ENCODE assay signal across 18 cellular contexts in the genomic region with DNA sequence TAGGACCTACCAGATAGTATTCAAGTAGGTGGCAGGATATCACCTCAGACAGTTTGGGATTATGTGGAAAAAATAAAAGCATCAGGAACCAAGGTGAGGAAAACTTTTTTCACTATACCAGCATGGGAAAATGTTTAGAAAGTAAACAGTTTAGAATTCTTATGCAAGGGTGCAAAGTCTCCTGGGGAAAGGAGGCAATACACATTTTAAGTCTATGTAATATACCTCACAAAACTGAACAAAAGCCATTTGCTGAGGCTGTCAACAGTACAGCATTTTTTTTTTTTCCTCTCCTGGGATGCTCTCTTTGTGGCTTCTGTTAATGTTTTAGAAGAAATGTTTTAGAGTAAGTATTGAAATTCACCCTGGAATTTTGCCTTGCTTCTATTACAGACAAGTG.
DNase-seq lines count a peak whose midpoint lies in the region; ATAC-seq, FAIRE-seq and TF ChIP-seq lines count a peak whose summit lies in the region.
"Had no signal": no experiment of that assay in that cellular context is flagged by ENCODE, and none has a peak within 500 bp of the region (broad histone marks: within the 10 kb centered on the region; RNA-seq: fewer than 3 reads in every experiment).

No MANE protein-coding gene starts in this region.

- H3K36me3 ChIP-seq in GM12878 (ENCODE audit: control insufficient read depth in 2 of 2, insufficient read depth in 2 of 2, low read length in 1 of 2) (peaks cover 3 to 35% of the 10 kb centered on the region in 2 experiments), HepG2 (replicated peaks in 1 of 2; ENCODE audit: control insufficient read depth in 1 of 2, insufficient read depth in 2 of 2, low read length in 2 of 2) (peaks cover 27 to 67% of the 10 kb centered on the region in 2 experiments), neural cell (ENCODE audit: insufficient read depth, low read length) (peaks cover 12% of the 10 kb centered on the region)

- H3K79me2 ChIP-seq in GM12878 (ENCODE audit: control insufficient read depth, insufficient read depth, low read length): no peaks in the 10 kb centered on the region
- H3K79me2 ChIP-seq in HepG2 (ENCODE audit: insufficient read depth, low read length): no peaks in the 10 kb centered on the region
- H3K79me2 ChIP-seq in neural cell (replicated peaks; ENCODE audit: insufficient read depth, low read length): peaks cover 2% of the 10 kb centered on the region

- H4K20me1 ChIP-seq in GM12878 (ENCODE audit: control insufficient read depth, insufficient read depth) (no peaks in the 10 kb centered on the region), HepG2 (ENCODE audit: insufficient read depth, low read length) (no peaks in the 10 kb centered on the region), neural cell (ENCODE audit: insufficient read depth) (no peaks in the 10 kb centered on the region)

- H3K27me3 ChIP-seq in CD4-positive, alpha-beta T cell (ENCODE audit: control insufficient read depth, insufficient read depth, low read length): no peaks in the 10 kb centered on the region
- no peaks in the 10 kb centered on the region for H3K27me3 ChIP-seq in GM12878 (replicated peaks in 1 of 2; ENCODE audit: control insufficient read depth in 2 of 2, insufficient read depth in 2 of 2, low read length in 1 of 2)
- no peaks in the 10 kb centered on the region for H3K27me3 ChIP-seq in HepG2 (ENCODE audit: control insufficient read depth in 1 of 2, insufficient read depth in 2 of 2, low read length in 2 of 2)
- H3K27me3 ChIP-seq in neural cell (ENCODE audit: insufficient read depth, low read depth, low read length): no peaks in the 10 kb centered on the region
- H3K27me3 ChIP-seq: BLaER1 treated with 17β-estradiol and CSF1 and Interleukin-3, amounts not matched to agents 10 nM and 100 nM had no signal

- no peak overlapping the region for H3K4me3 ChIP-seq in GM12878
- no peak overlapping the region for H3K4me3 ChIP-seq in HepG2 (replicated peaks in 1 of 3; ENCODE audit: insufficient read depth in 1 of 3, low read depth in 2 of 3, low read length in 3 of 3)
- H3K4me3 ChIP-seq in neural cell (ENCODE audit: low read length): no peak overlapping the region
- H3K4me3 ChIP-seq: BLaER1 treated with 17β-estradiol and CSF1 and Interleukin-3, amounts not matched to agents 10 nM and 100 nM had no signal

- POLR2A ChIA-PET in CD4-positive, alpha-beta T cell (lab: Charles Lee): no interaction called here
- POLR2A ChIA-PET in GM12878 (lab: Charles Lee): interaction anchor here (1.2 kb wide), 1 partner anchor 17 kb away, joined by 3 read pairs; no protein-coding TSS in a partner anchor
- POLR2A ChIA-PET in HepG2 (lab: Yijun Ruan, JAX): no interaction called here

- H2AFZ ChIP-seq in GM12878 (ENCODE audit: control insufficient read depth, low read depth, low read length) (no peak overlapping the region), HepG2 (ENCODE audit: low read length) (no peak overlapping the region), neural cell (ENCODE audit: low read depth, low read length) (no peak overlapping the region)

- peaks cover 6% of the 10 kb centered on the region for H3K4me1 Mint-ChIP-seq in CD4-positive, alpha-beta T cell (ENCODE audit: low read depth)
- H3K4me1 Mint-ChIP-seq: B cell, H9 had no signal

- BruUV-seq in GM12878 (replicated peaks; lab: Mats Ljungman, UMichigan): no TSS peak
- no TSS peak for BruUV-seq in HepG2 (replicated peaks; lab: Mats Ljungman, UMichigan)

- peak overlapping the region; percentile 56 for H3K27ac Mint-ChIP-seq in CD4-positive, alpha-beta T cell
- H3K27ac Mint-ChIP-seq: B cell, H9 had no signal

- no peak for TF ChIP-seq CTCF in CD4-positive, alpha-beta T cell (IDR thresholded peaks at IDR 0.05)
- TF ChIP-seq CTCF in GM12878 (IDR thresholded peaks at IDR 0.05 in 2 of 3, conservative IDR thresholded peaks at IDR 0.05 in 1 of 3; ENCODE audit: control insufficient read depth in 2 of 3, extremely low read depth in 1 of 3, insufficient read depth in 1 of 3, low read depth in 3 of 3, low read length in 3 of 3): no peak
- TF ChIP-seq CTCF in HepG2 (CRISPR knock-in tag; IDR thresholded peaks at IDR 0.05): no peak
- no peak for TF ChIP-seq CTCF in neural cell (IDR thresholded peaks at IDR 0.05; ENCODE audit: poor library complexity, severe bottlenecking)

- H3K27me3 Mint-ChIP-seq in CD4-positive, alpha-beta T cell: no peaks in the 10 kb centered on the region
- H3K27me3 Mint-ChIP-seq: B cell; CD8-positive, alpha-beta memory T cell had no signal

- peaks cover 92% of the 10 kb centered on the region for H3K36me3 Mint-ChIP-seq in CD4-positive, alpha-beta T cell (ENCODE audit: low read depth)

- in situ Hi-C loops in GM12878 (cut with MboI) (no loop called here), HepG2 (cut with HindIII; ENCODE audit: extremely low pct_ligation_motif_present, low pct_unique_long_range_greater_than_20kb) (no loop called here)

- H3K9ac ChIP-seq in GM12878 (ENCODE audit: control insufficient read depth, insufficient read depth, low read length): no peak overlapping the region
- H3K9ac ChIP-seq in HepG2 (ENCODE audit: insufficient read depth, low read depth, low read length): no peak overlapping the region
- no peak overlapping the region for H3K9ac ChIP-seq in neural cell (ENCODE audit: low read length)
- H3K9ac ChIP-seq: BLaER1 treated with 17β-estradiol and CSF1 and Interleukin-3, amounts not matched to agents 10 nM and 100 nM had no signal

- FAIRE-seq in GM12878 (lab: Jason Lieb, UNC): peak; percentile 65
- FAIRE-seq in HepG2 (lab: Jason Lieb, UNC): no peak
- FAIRE-seq: GM12891, H1 had no signal

- no peak overlapping the region for H3K27ac ChIP-seq in CD4-positive, alpha-beta T cell (ENCODE audit: low read depth, low read length)
- H3K27ac ChIP-seq in GM12878 (ENCODE audit: control insufficient read depth, insufficient read depth) (no peak overlapping the region), HepG2 (ENCODE audit: extremely low read length, insufficient read depth, low read length) (peak overlapping the region; percentile 54), neural cell (ENCODE audit: low read length) (peak overlapping the region; percentile 11)
- H3K27ac ChIP-seq: BLaER1 treated with 17β-estradiol and CSF1 and Interleukin-3, amounts not matched to agents 10 nM and 100 nM had no signal

- H3K4me1 ChIP-seq in GM12878 (ENCODE audit: control insufficient read depth, insufficient read depth, low read length) (no peaks in the 10 kb centered on the region), HepG2 (ENCODE audit: insufficient read depth, low read length) (peaks cover 23% of the 10 kb centered on the region)
- H3K4me1 ChIP-seq: BLaER1 treated with 17β-estradiol and CSF1 and Interleukin-3, amounts not matched to agents 10 nM and 100 nM had no signal

- TF ChIP-seq EP300 in GM12878 (IDR thresholded peaks at IDR 0.05; ENCODE audit: borderline replicate concordance in 1 of 2, control insufficient read depth in 1 of 2, low read depth in 2 of 2, low read length in 2 of 2): no peak
- peak in 1 of 2 experiments; percentile 57; a peak in 1 of 4 replicates for TF ChIP-seq EP300 in HepG2 (IDR thresholded peaks at IDR 0.05; ENCODE audit: low read depth in 2 of 2, low read length in 2 of 2)
- TF ChIP-seq EP300 in HepG2 (CRISPR knock-in tag; IDR thresholded peaks at IDR 0.05; ENCODE audit: borderline replicate concordance): no peak
- TF ChIP-seq EP300 in neural cell (conservative IDR thresholded peaks at IDR 0.05; ENCODE audit: poor library complexity, severe bottlenecking): no peak

- H3F3A ChIP-seq in neural cell (ENCODE audit: insufficient read depth, low read length, poor library complexity, severe bottlenecking): no peaks in the 10 kb centered on the region

- TF ChIP-seq POLR2A in GM12878 (IDR thresholded peaks at IDR 0.05; ENCODE audit: low read depth, low read length) (no peak), HepG2 (IDR thresholded peaks at IDR 0.05; ENCODE audit: insufficient read depth in 1 of 2, low read depth in 2 of 2, low read length in 2 of 2) (no peak)

- H3K9me3 Mint-ChIP-seq in CD4-positive, alpha-beta T cell: no peaks in the 10 kb centered on the region
- H3K9me3 Mint-ChIP-seq: CD8-positive, alpha-beta memory T cell; H9 had no signal

- RAD21 ChIA-PET in GM12878 (lab: Charles Lee; ENCODE audit: unreplicated experiment): no interaction called here

- H3K9me2 ChIP-seq in neural cell (ENCODE audit: insufficient read depth, low read length): no peaks in the 10 kb centered on the region

- SMC1A ChIA-PET in GM12878 (lab: Charles Lee; ENCODE audit: uncharacterized antibody, unreplicated experiment): interaction anchor here (1.7 kb wide), 1 partner anchor 357 kb away, joined by 3 read pairs; no protein-coding TSS in a partner anchor

- CTCF ChIA-PET in CD4-positive, alpha-beta T cell (lab: Charles Lee): interaction anchor here (1.0 kb wide), 1 partner anchor 110 kb away, joined by 4 read pairs; no protein-coding TSS in a partner anchor
- CTCF ChIA-PET in GM12878 (lab: Yijun Ruan, JAX): interaction anchor here (1.4 to 2.3 kb wide), 2 partner anchors 55 to 111 kb away, joined by 3 to 6 read pairs; no protein-coding TSS in a partner anchor
- CTCF ChIA-PET in HepG2 (lab: Yijun Ruan, JAX; ENCODE audit: low intra/inter-chr PET ratio, low total read pairs): no interaction called here

- H3K4me3 Mint-ChIP-seq in CD4-positive, alpha-beta T cell: no peak overlapping the region
- H3K4me3 Mint-ChIP-seq: B cell; CD8-positive, alpha-beta memory T cell; H9 had no signal

- H3K4me2 ChIP-seq in GM12878 (ENCODE audit: control insufficient read depth, insufficient read depth) (no peak overlapping the region), HepG2 (ENCODE audit: low read depth, low read length) (no peak overlapping the region; the same call in 1 of the 2 replicates), neural cell (ENCODE audit: low read length) (peak overlapping the region; percentile 20)
- H3K4me2 ChIP-seq: BLaER1 treated with 17β-estradiol and CSF1 and Interleukin-3, amounts not matched to agents 10 nM and 100 nM had no signal

- no peak for TF ChIP-seq RAD21 in GM12878 (IDR thresholded peaks at IDR 0.05; ENCODE audit: insufficient read depth, low read depth, low read length)
- TF ChIP-seq RAD21 in HepG2 (CRISPR knock-in tag; IDR thresholded peaks at IDR 0.05): no peak
- no peak for TF ChIP-seq RAD21 in neural cell (conservative IDR thresholded peaks at IDR 0.05)

- ATAC-seq in CD4-positive, alpha-beta T cell (ENCODE audit: poor library complexity): no peak
- ATAC-seq in GM12878 (no peak), HepG2 (peak; percentile 86), GM21360 (IDR thresholded peaks at IDR 0.05; ENCODE audit: unreplicated experiment) (no peak)

- intact Hi-C loops in CD4-positive, alpha-beta T cell (cut with DNase I, micrococcal nuclease): loop anchor here (5.0 kb wide), 2 partner anchors 72 to 122 kb away; a partner anchor contains a TSS
- intact Hi-C loops in GM12878 (cut with micrococcal nuclease; ENCODE audit: unreplicated experiment) (no loop called here), HepG2 (cut with micrococcal nuclease; ENCODE audit: unreplicated experiment) (loop anchor here (2.0 to 5.0 kb wide), 2 partner anchors 22 to 112 kb away; no protein-coding TSS in a partner anchor)

- DNase-seq in CD4-positive, alpha-beta T cell: no peak
- DNase-seq in GM12878 (ENCODE audit: low read depth, low spot score) (no peak), HepG2 (ENCODE audit: low spot score) (peak; percentile 77), NCI-H1048 (lab: John Stamatoyannopoulos, UW) (no peak), SIG-M5 (lab: John Stamatoyannopoulos, UW) (no peak)
- DNase-seq: CD8-positive, alpha-beta memory T cell; COR-L47; DMS 273 treated with DMSO at 0.1 percent for 48 hours; DMS53; DND-41; EL; H9 had no signal

- no peaks in the 10 kb centered on the region for H3K9me3 ChIP-seq in CD4-positive, alpha-beta T cell (ENCODE audit: control insufficient read depth, low read length)
- H3K9me3 ChIP-seq in GM12878 (replicated peaks; ENCODE audit: control insufficient read depth, insufficient read depth, low read length) (no peaks in the 10 kb centered on the region), HepG2 (ENCODE audit: low read length) (no peaks in the 10 kb centered on the region), neural cell (ENCODE audit: low read length) (no peaks in the 10 kb centered on the region)
- H3K9me3 ChIP-seq: BLaER1 treated with 17β-estradiol and CSF1 and Interleukin-3, amounts not matched to agents 10 nM and 100 nM had no signal

Comparison
In these comparisons a context has a peak if more than half of its experiments do, and no peak if none do; other contexts are left out.
1. H3K27ac ChIP-seq: peak in HepG2 (single experiment) and neural cell (single experiment); none in CD4-positive, alpha-beta T cell (single experiment) and GM12878 (single experiment).